13 cellular contexts compared by ENCODE assay signal in genomic region chr5:79875230-79875629, GRCh38.
"Had no signal": no experiment of that assay in that cellular context is flagged by ENCODE, and none has a peak within 500 bp of the region (broad histone marks: within the 10 kb centered on the region; RNA-seq: fewer than 3 reads in every experiment).

No MANE protein-coding gene starts in this region.

- H3K9me3 ChIP-seq: tibial nerve had no signal

- ATAC-seq: left colon; stimulated activated naive B cell treated with anti-CD40 and anti-IgM and Interleukin-4, amounts not matched to agents 10 μg/mL and 1 μg/mL and 100 μg/mL, for 72 hours had no signal

- H3K4me3 Mint-ChIP-seq: activated naive CD8-positive, alpha-beta T cell treated with anti-CD3 and anti-CD28 coated beads for 36 hours; activated T-helper 1 cell treated with anti-CD3 and anti-CD28 coated beads, Interleukin-12 subunit alpha, Interleukin-12 subunit beta, Interleukin-2, Interleukin-4 antibody, amounts not matched to agents 30 ng/mL and 10 ng/mL and 1 ng/mL, durations not matched to agents 14 hours and 24 hours and 36 hours; stimulated activated naive B cell treated with anti-CD40 and anti-IgM and Interleukin-4, amounts not matched to agents 10 μg/mL and 1 μg/mL and 100 μg/mL, for 72 hours had no signal

- DNase-seq: activated CD4-positive, alpha-beta T cell treated with anti-CD3 and anti-CD28 coated beads, Interleukin-2, amount 50 U/mL, for 1 hour; activated CD8-positive, alpha-beta memory T cell treated with anti-CD3 and anti-CD28 coated beads for 24 hours; activated naive CD8-positive, alpha-beta T cell treated with anti-CD3 and anti-CD28 coated beads for 36 hours; dorsolateral prefrontal cortex; foreskin melanocyte; left colon; midbrain; stimulated activated CD4-positive, alpha-beta T cell treated with anti-CD3 and anti-CD28 coated beads, Interleukin-15, amount 100 ng/mL, for 24 hours; stimulated activated CD4-positive, alpha-beta T cell treated with anti-CD3 and anti-CD28 coated beads, Interleukin-4, amount 100 ng/mL, for 1 hour; stimulated activated naive B cell treated with anti-CD40 and anti-IgM and Interleukin-4, amounts not matched to agents 10 μg/mL and 1 μg/mL and 100 μg/mL, for 72 hours had no signal

- H3K36me3 ChIP-seq: tibial nerve had no signal

- H3K27me3 ChIP-seq: tibial nerve had no signal

- H3K27ac ChIP-seq: dorsolateral prefrontal cortex, SK-N-MC had no signal

- H3K36me3 Mint-ChIP-seq: activated naive CD8-positive, alpha-beta T cell treated with anti-CD3 and anti-CD28 coated beads for 36 hours; stimulated activated naive B cell treated with anti-CD40 and anti-IgM and Interleukin-4, amounts not matched to agents 10 μg/mL and 1 μg/mL and 100 μg/mL, for 72 hours had no signal

- H3K4me3 ChIP-seq: dorsolateral prefrontal cortex, SK-N-MC, tibial nerve had no signal

- H3K4me1 Mint-ChIP-seq: activated naive CD8-positive, alpha-beta T cell treated with anti-CD3 and anti-CD28 coated beads for 36 hours; stimulated activated naive B cell treated with anti-CD40 and anti-IgM and Interleukin-4, amounts not matched to agents 10 μg/mL and 1 μg/mL and 100 μg/mL, for 72 hours had no signal

- H3K9me3 Mint-ChIP-seq: activated naive CD8-positive, alpha-beta T cell treated with anti-CD3 and anti-CD28 coated beads for 36 hours; activated T-helper 1 cell treated with anti-CD3 and anti-CD28 coated beads, Interleukin-12 subunit alpha, Interleukin-12 subunit beta, Interleukin-2, Interleukin-4 antibody, amounts not matched to agents 30 ng/mL and 10 ng/mL and 1 ng/mL, durations not matched to agents 14 hours and 24 hours and 36 hours had no signal
